26 cellular contexts compared by ENCODE assay signal in genomic region chr3:71092665-71093064, GRCh38.
DNase-seq lines count a peak whose midpoint lies in the region; ATAC-seq and TF ChIP-seq lines count a peak whose summit lies in the region.
"Had no signal": no experiment of that assay in that cellular context is flagged by ENCODE, and none has a peak within 500 bp of the region (broad histone marks: within the 10 kb centered on the region; RNA-seq: fewer than 3 reads in every experiment).

No MANE protein-coding gene starts in this region.

- H3K4me3 ChIP-seq in CD8-positive, alpha-beta memory T cell (ENCODE audit: low read length), result no peak overlapping the region
- H3K4me3 ChIP-seq in lower leg skin (ENCODE audit: low read depth, poor library complexity, severe bottlenecking) (no peak overlapping the region), gastroesophageal sphincter (no peak overlapping the region)
- H3K4me3 ChIP-seq: gastrocnemius medialis, lung, stomach, uterus had no signal

- H3K9me3 Mint-ChIP-seq in activated CD4-positive, alpha-beta memory T cell treated with anti-CD3 and anti-CD28 coated beads for 36 hours, result no peaks in the 10 kb centered on the region
- H3K9me3 Mint-ChIP-seq in activated CD4-positive, alpha-beta memory T cell treated with anti-CD3 and anti-CD28 coated beads, Interleukin-2, amount 10 ng/mL, durations not matched to agents 7 days and 5 days, result no peaks in the 10 kb centered on the region
- H3K9me3 Mint-ChIP-seq in CD8-positive, alpha-beta memory T cell, result peaks cover 0 to under 1% (median 0%) of the 10 kb centered on the region in 5 donors
- H3K9me3 Mint-ChIP-seq in activated naive CD8-positive, alpha-beta T cell (ENCODE audit: low read depth), result no peaks in the 10 kb centered on the region
- H3K9me3 Mint-ChIP-seq in osteocyte (ENCODE audit: unreplicated experiment), result no peaks in the 10 kb centered on the region
- H3K9me3 Mint-ChIP-seq: nephron had no signal

- no peak for TF ChIP-seq POLR2A in lower leg skin (IDR thresholded peaks at IDR 0.05)
- TF ChIP-seq POLR2A in gastroesophageal sphincter (IDR thresholded peaks at IDR 0.05), result no peak

- H3K36me3 ChIP-seq in CD8-positive, alpha-beta memory T cell (ENCODE audit: insufficient read depth, low read length), result no peaks in the 10 kb centered on the region
- no peaks in the 10 kb centered on the region for H3K36me3 ChIP-seq in gastroesophageal sphincter
- H3K36me3 ChIP-seq: brain microvascular endothelial cell, gastrocnemius medialis, stomach, uterus had no signal

- TF ChIP-seq CTCF in osteocyte (IDR thresholded peaks at IDR 0.05), result no peak
- no peak for TF ChIP-seq CTCF in lower leg skin (IDR thresholded peaks at IDR 0.05)
- no peak for TF ChIP-seq CTCF in gastroesophageal sphincter (IDR thresholded peaks at IDR 0.05)

- no peak for DNase-seq in activated CD4-positive, alpha-beta memory T cell treated with anti-CD3 and anti-CD28 coated beads for 36 hours
- no peak for DNase-seq in activated CD4-positive, alpha-beta memory T cell treated with anti-CD3 and anti-CD28 coated beads, Interleukin-2, amount 10 ng/mL, durations not matched to agents 7 days and 5 days
- DNase-seq in CD8-positive, alpha-beta memory T cell, result no peak
- no peak for DNase-seq in osteocyte (ENCODE audit: extremely low spot score, unreplicated experiment)
- no peak for DNase-seq in cerebellar cortex (ENCODE audit: low spot score)
- DNase-seq in lower leg skin (ENCODE audit: low spot score in 2 of 2), result no peak
- DNase-seq: activated CD4-positive, alpha-beta T cell treated with anti-CD3 and anti-CD28 coated beads, Interleukin-2, amount 50 U/mL, for 1 hour; activated CD8-positive, alpha-beta memory T cell treated with anti-CD3 and anti-CD28 coated beads, Interleukin-2, amount 50 U/mL, for 48 hours; activated effector memory CD4-positive, alpha-beta T cell treated with Interleukin-2 at 50 U/mL for 16 hours; amygdala; brain microvascular endothelial cell; EL; gastrocnemius medialis; NCI-H1048; NCI-H1694; NCI-H446 treated with DMSO at 0.1 percent for 48 hours; NCI-H774; SIG-M5; stimulated activated CD4-positive, alpha-beta T cell treated with anti-CD3 and anti-CD28 coated beads, Interleukin-15, amount 100 ng/mL, for 24 hours; stomach; T-helper 9 cell; uterus had no signal

- H3K27me3 Mint-ChIP-seq in activated CD4-positive, alpha-beta memory T cell treated with anti-CD3 and anti-CD28 coated beads for 36 hours, result no peaks in the 10 kb centered on the region
- H3K27me3 Mint-ChIP-seq in activated CD4-positive, alpha-beta memory T cell treated with anti-CD3 and anti-CD28 coated beads, Interleukin-2, amount 10 ng/mL, durations not matched to agents 7 days and 5 days, result peaks cover 2% of the 10 kb centered on the region
- H3K27me3 Mint-ChIP-seq in CD8-positive, alpha-beta memory T cell, result no peaks in the 10 kb centered on the region
- H3K27me3 Mint-ChIP-seq in activated naive CD8-positive, alpha-beta T cell, result no peaks in the 10 kb centered on the region
- no peaks in the 10 kb centered on the region for H3K27me3 Mint-ChIP-seq in osteocyte (ENCODE audit: unreplicated experiment)

- H3K4me3 Mint-ChIP-seq in activated CD4-positive, alpha-beta memory T cell treated with anti-CD3 and anti-CD28 coated beads for 36 hours, result no peak overlapping the region
- H3K4me3 Mint-ChIP-seq in activated CD4-positive, alpha-beta memory T cell treated with anti-CD3 and anti-CD28 coated beads, Interleukin-2, amount 10 ng/mL, durations not matched to agents 7 days and 5 days, result no peak overlapping the region
- no peak overlapping the region for H3K4me3 Mint-ChIP-seq in CD8-positive, alpha-beta memory T cell
- H3K4me3 Mint-ChIP-seq in activated naive CD8-positive, alpha-beta T cell, result peak overlapping the region; percentile 48
- H3K4me3 Mint-ChIP-seq in osteocyte (ENCODE audit: unreplicated experiment), result no peak overlapping the region
- H3K4me3 Mint-ChIP-seq: nephron had no signal

- CTCF ChIA-PET in activated CD4-positive, alpha-beta memory T cell treated with anti-CD3 and anti-CD28 coated beads for 36 hours (lab: Charles Lee), result no interaction called here
- CTCF ChIA-PET in activated CD4-positive, alpha-beta memory T cell treated with anti-CD3 and anti-CD28 coated beads, Interleukin-2, amount 10 ng/mL, durations not matched to agents 7 days and 5 days (lab: Charles Lee), result interaction anchor here (1.6 kb wide), 1 partner anchor 10 kb away, joined by 3 read pairs; no protein-coding TSS in a partner anchor
- CTCF ChIA-PET in CD8-positive, alpha-beta memory T cell (lab: Charles Lee), result no interaction called here

- no peaks in the 10 kb centered on the region for H3K27me3 ChIP-seq in CD8-positive, alpha-beta memory T cell (ENCODE audit: insufficient read depth, low read length, poor library complexity, severe bottlenecking)
- no peaks in the 10 kb centered on the region for H3K27me3 ChIP-seq in gastroesophageal sphincter
- H3K27me3 ChIP-seq: brain microvascular endothelial cell, gastrocnemius medialis, stomach, uterus had no signal

- intact Hi-C loops in activated CD4-positive, alpha-beta memory T cell treated with anti-CD3 and anti-CD28 coated beads for 36 hours (cut with micrococcal nuclease), result no loop called here
- intact Hi-C loops in lower leg skin (cut with DNase I; ENCODE audit: low total_unique reads), result no loop called here

- H3K4me1 Mint-ChIP-seq in activated CD4-positive, alpha-beta memory T cell treated with anti-CD3 and anti-CD28 coated beads for 36 hours (ENCODE audit: low read depth), result peaks cover 88% of the 10 kb centered on the region
- H3K4me1 Mint-ChIP-seq in activated CD4-positive, alpha-beta memory T cell treated with anti-CD3 and anti-CD28 coated beads, Interleukin-2, amount 10 ng/mL, durations not matched to agents 7 days and 5 days, result peaks cover 52% of the 10 kb centered on the region
- peaks cover 69 to 89% (median 83%) of the 10 kb centered on the region in 3 donors for H3K4me1 Mint-ChIP-seq in CD8-positive, alpha-beta memory T cell
- peaks cover 91% of the 10 kb centered on the region for H3K4me1 Mint-ChIP-seq in activated naive CD8-positive, alpha-beta T cell (ENCODE audit: low read depth)
- peaks cover 23% of the 10 kb centered on the region for H3K4me1 Mint-ChIP-seq in osteocyte (ENCODE audit: unreplicated experiment)
- H3K4me1 Mint-ChIP-seq: nephron had no signal

- ATAC-seq in gastroesophageal sphincter, result no peak
- ATAC-seq: gastrocnemius medialis had no signal

- H3K36me3 Mint-ChIP-seq in activated CD4-positive, alpha-beta memory T cell treated with anti-CD3 and anti-CD28 coated beads for 36 hours, result peaks cover 33% of the 10 kb centered on the region
- peaks cover 34% of the 10 kb centered on the region for H3K36me3 Mint-ChIP-seq in activated CD4-positive, alpha-beta memory T cell treated with anti-CD3 and anti-CD28 coated beads, Interleukin-2, amount 10 ng/mL, durations not matched to agents 7 days and 5 days (ENCODE audit: low read depth)
- peaks cover 5 to 59% (median 17%) of the 10 kb centered on the region in 3 donors for H3K36me3 Mint-ChIP-seq in CD8-positive, alpha-beta memory T cell
- H3K36me3 Mint-ChIP-seq in activated naive CD8-positive, alpha-beta T cell, result peaks cover 37% of the 10 kb centered on the region
- peaks cover 26% of the 10 kb centered on the region for H3K36me3 Mint-ChIP-seq in osteocyte (ENCODE audit: unreplicated experiment)

- H3K27ac ChIP-seq in CD8-positive, alpha-beta memory T cell (ENCODE audit: low read depth, low read length), result no peak overlapping the region
- peak overlapping the region in 1 of 4 donors; percentile 2 for H3K27ac ChIP-seq in gastroesophageal sphincter
- H3K27ac ChIP-seq: brain microvascular endothelial cell, gastrocnemius medialis, stomach, uterus had no signal

- H3K4me1 ChIP-seq in CD8-positive, alpha-beta memory T cell (ENCODE audit: insufficient read depth, low read length), result peaks cover 46% of the 10 kb centered on the region
- H3K4me1 ChIP-seq in gastroesophageal sphincter, result peaks cover 0 to 67% (median 6%) of the 10 kb centered on the region in 3 donors
- H3K4me1 ChIP-seq: gastrocnemius medialis, uterus had no signal

- WGBS in lower leg skin, 2 donors, result 85 to 98% methylated on average over 4 of the region's 4 CpGs
- WGBS in gastroesophageal sphincter (ENCODE audit: low coverage in 1 of 2), 2 donors, result 84 to 93% methylated on average over 3 to 4 of the region's 4 CpGs

- no peaks in the 10 kb centered on the region for H3K9me3 ChIP-seq in CD8-positive, alpha-beta memory T cell (ENCODE audit: low read length)
- H3K9me3 ChIP-seq in gastroesophageal sphincter, result no peaks in the 10 kb centered on the region
- H3K9me3 ChIP-seq: gastrocnemius medialis, stomach, uterus had no signal

- TF ChIP-seq EP300 in gastroesophageal sphincter (IDR thresholded peaks at IDR 0.05), result no peak

- POLR2A ChIA-PET in activated CD4-positive, alpha-beta memory T cell treated with anti-CD3 and anti-CD28 coated beads for 36 hours (lab: Charles Lee), result interaction anchor here (0.6 to 1.0 kb wide), 2 partner anchors 82 to 208 kb away, joined by 3 read pairs; no protein-coding TSS in a partner anchor
- POLR2A ChIA-PET in activated CD4-positive, alpha-beta memory T cell treated with anti-CD3 and anti-CD28 coated beads, Interleukin-2, amount 10 ng/mL, durations not matched to agents 7 days and 5 days (lab: Charles Lee), result no interaction called here
- POLR2A ChIA-PET in CD8-positive, alpha-beta memory T cell (lab: Charles Lee), result no interaction called here

- peak overlapping the region; percentile 81 for H3K27ac Mint-ChIP-seq in activated CD4-positive, alpha-beta memory T cell treated with anti-CD3 and anti-CD28 coated beads for 36 hours
- H3K27ac Mint-ChIP-seq in activated CD4-positive, alpha-beta memory T cell treated with anti-CD3 and anti-CD28 coated beads, Interleukin-2, amount 10 ng/mL, durations not matched to agents 7 days and 5 days, result no peak overlapping the region
- peak overlapping the region in 6 of 8 donors; percentile 36 to 68 (median 47) for H3K27ac Mint-ChIP-seq in CD8-positive, alpha-beta memory T cell
- H3K27ac Mint-ChIP-seq in activated naive CD8-positive, alpha-beta T cell, result peak overlapping the region; percentile 93
- peak overlapping the region; percentile 44 for H3K27ac Mint-ChIP-seq in osteocyte (ENCODE audit: unreplicated experiment)
- H3K27ac Mint-ChIP-seq: nephron had no signal
